ENCODE assay signal across 9 cellular contexts in the genomic region with DNA sequence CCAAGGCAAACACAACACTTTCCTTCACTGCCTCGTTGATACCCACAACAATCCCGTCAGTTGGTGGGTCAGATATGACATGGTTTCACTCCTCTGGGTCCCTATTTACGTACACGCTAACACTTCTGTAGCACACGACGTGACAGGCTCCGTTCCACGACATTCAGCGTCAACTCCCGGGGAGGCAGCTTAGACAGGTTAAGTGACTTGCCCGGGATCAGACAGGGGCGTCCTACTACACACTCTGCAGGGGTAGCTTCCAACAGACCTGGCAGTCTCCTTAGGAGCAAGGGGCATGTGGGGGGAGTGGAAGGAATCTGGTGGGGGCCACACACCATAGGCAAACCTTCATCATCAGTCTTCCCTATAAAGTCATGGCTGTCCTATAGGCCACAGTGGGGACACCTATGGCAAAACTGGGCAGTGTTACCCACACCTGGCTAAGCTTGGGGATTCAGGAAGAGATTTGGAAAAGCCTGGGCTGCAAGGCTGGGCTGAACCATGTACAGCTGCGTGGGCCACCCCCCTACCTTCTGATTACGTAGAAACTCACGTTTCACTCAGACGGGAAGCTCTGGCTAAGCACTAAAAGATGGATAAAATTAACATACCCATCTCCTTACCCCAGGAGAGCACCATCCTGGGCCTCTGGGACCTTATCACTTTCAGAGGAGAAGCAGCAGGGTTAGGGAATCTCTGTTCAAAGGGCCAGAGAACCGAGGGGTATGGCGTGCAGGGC. TPM values are rescaled to one million over a fixed set of nuclear protein-coding genes. Genes with fewer than 3 reads are reported as not detected.
DNase-seq lines count a peak whose midpoint lies in the region; ATAC-seq, FAIRE-seq and TF ChIP-seq lines count a peak whose summit lies in the region.
"Had no signal": no experiment of that assay in that cellular context is flagged by ENCODE, and none has a peak within 500 bp of the region (broad histone marks: within the 10 kb centered on the region; RNA-seq: fewer than 3 reads in every experiment).

No MANE protein-coding gene starts in this region.

- peaks cover 37% of the 10 kb centered on the region for H3K79me2 ChIP-seq in astrocyte (ENCODE audit: insufficient read depth, low read length)

- ATAC-seq in GM18519 (IDR thresholded peaks at IDR 0.05; ENCODE audit: low FRiP score, unreplicated experiment), result no peak
- no peak for ATAC-seq in GM19397 (IDR thresholded peaks at IDR 0.05; ENCODE audit: unreplicated experiment)
- no peak for ATAC-seq in GM21825 (IDR thresholded peaks at IDR 0.05; ENCODE audit: unreplicated experiment)

- H3K27me3 ChIP-seq in A673 (replicated peaks; ENCODE audit: insufficient read depth, low read depth, low read length, poor library complexity) (no peaks in the 10 kb centered on the region), astrocyte (ENCODE audit: insufficient read depth, low read length) (no peaks in the 10 kb centered on the region)

- H3K4me1 Mint-ChIP-seq in astrocyte (ENCODE audit: low read depth, unreplicated experiment) (peaks cover 5% of the 10 kb centered on the region), mesothelial cell of epicardium (peaks cover 19% of the 10 kb centered on the region)

- peaks cover 24% of the 10 kb centered on the region for H3K4me1 ChIP-seq in A673 (ENCODE audit: insufficient read depth, low read length, poor library complexity, severe bottlenecking)
- peaks cover 6% of the 10 kb centered on the region; the same call in 1 of the 2 replicates for H3K4me1 ChIP-seq in HEK293 (ENCODE audit: control insufficient read depth, insufficient read depth, low read length)
- H3K4me1 ChIP-seq in astrocyte (ENCODE audit: insufficient read depth, low read length), result peaks cover 18% of the 10 kb centered on the region

- H3K9ac ChIP-seq in astrocyte (ENCODE audit: low read length), result no peak overlapping the region

- H3K9me3 ChIP-seq in A673 (ENCODE audit: low read depth, low read length, poor library complexity, severe bottlenecking), result no peaks in the 10 kb centered on the region
- no peaks in the 10 kb centered on the region for H3K9me3 ChIP-seq in HEK293 (ENCODE audit: control insufficient read depth, insufficient read depth, low read depth, low read length)
- no peaks in the 10 kb centered on the region for H3K9me3 ChIP-seq in astrocyte (ENCODE audit: insufficient read depth, low read depth, low read length)

- H4K20me1 ChIP-seq in astrocyte (ENCODE audit: insufficient read depth, low read length), result peaks cover 56% of the 10 kb centered on the region

- POLR2A ChIA-PET in A673 (lab: Charles Lee; ENCODE audit: low non-redundant PET), result no interaction called here
- POLR2A ChIA-PET in HEK293 (lab: Yijun Ruan, JAX), result interaction anchor here (0.9 to 3.6 kb wide), 3 partner anchors 25 to 260 kb away, joined by 3 to 81 read pairs (median 18); a partner anchor contains a TSS

- intact Hi-C loops in A673 (cut with micrococcal nuclease; ENCODE audit: unreplicated experiment), result loop anchor here (5.0 kb wide), 2 partner anchors 92 to 238 kb away; a partner anchor contains a TSS

- H2AFZ ChIP-seq in astrocyte (ENCODE audit: low read depth, low read length), result no peak overlapping the region

- BruUV-seq in A673 (replicated peaks; lab: Mats Ljungman, UMichigan), result TSS peak; percentile 16

- no peak for FAIRE-seq in astrocyte (lab: Jason Lieb, UNC)

- H3K36me3 ChIP-seq in A673 (ENCODE audit: insufficient read depth, low read length, poor library complexity, severe bottlenecking) (peaks cover 12% of the 10 kb centered on the region), HEK293 (ENCODE audit: control insufficient read depth in 2 of 2, insufficient read depth in 1 of 2, low read length in 2 of 2) (peaks cover 4 to 27% of the 10 kb centered on the region in 2 experiments; a peak in 2 of 3 replicates), astrocyte (ENCODE audit: insufficient read depth, low read length) (peaks cover 3% of the 10 kb centered on the region)

- peak overlapping the region; percentile 85 for H3K4me2 ChIP-seq in astrocyte (ENCODE audit: low read length)

- H3K27ac Mint-ChIP-seq in astrocyte (ENCODE audit: unreplicated experiment), result peak overlapping the region; percentile 78
- H3K27ac Mint-ChIP-seq in mesothelial cell of epicardium, result peak overlapping the region; percentile 87

- H3K4me3 Mint-ChIP-seq in astrocyte (ENCODE audit: unreplicated experiment), result peak overlapping the region; percentile 76
- peak overlapping the region; percentile 72 for H3K4me3 Mint-ChIP-seq in mesothelial cell of epicardium

- no peaks in the 10 kb centered on the region for H3K27me3 Mint-ChIP-seq in astrocyte (ENCODE audit: low read depth, unreplicated experiment)
- no peaks in the 10 kb centered on the region for H3K27me3 Mint-ChIP-seq in mesothelial cell of epicardium (ENCODE audit: low read depth)

- H3K4me3 ChIP-seq in A673 (ENCODE audit: low read depth, low read length, poor library complexity, severe bottlenecking) (peak overlapping the region; percentile 75), HEK293 (ENCODE audit: low read depth, low read length) (no peak overlapping the region), astrocyte (ENCODE audit: insufficient read depth, low read depth, low read length) (no peak overlapping the region)

- H3K27ac ChIP-seq in A673 (ENCODE audit: low read depth, low read length, poor library complexity, severe bottlenecking) (peak overlapping the region; percentile 97), HEK293 (ENCODE audit: extremely low read depth, low read depth, low read length) (no peak overlapping the region), astrocyte (ENCODE audit: low read depth, low read length) (no peak overlapping the region)

- no peak for DNase-seq in A673 (ENCODE audit: low spot score)
- DNase-seq in astrocyte (ENCODE audit: low read depth), result no peak
- no peak for DNase-seq in mesothelial cell of epicardium (ENCODE audit: low spot score in 2 of 2, unreplicated experiment in 2 of 2)
- no peak for DNase-seq in OCI-M1 (lab: John Stamatoyannopoulos, UW)
- DNase-seq: activated CD8-positive, alpha-beta memory T cell treated with anti-CD3 and anti-CD28 coated beads for 24 hours had no signal

- CTCF ChIA-PET in A673 (lab: Charles Lee), result no interaction called here
- CTCF ChIA-PET in HEK293 (lab: Yijun Ruan, JAX), result interaction anchor here (0.6 to 3.8 kb wide), 13 partner anchors 8 to 345 kb away, joined by 3 to 63 read pairs (median 3); a partner anchor contains a TSS

- H3K9me3 Mint-ChIP-seq in astrocyte (ENCODE audit: unreplicated experiment) (no peaks in the 10 kb centered on the region), mesothelial cell of epicardium (no peaks in the 10 kb centered on the region)

- TF ChIP-seq CTCF in A673 (conservative IDR thresholded peaks at IDR 0.05; ENCODE audit: low read depth, low read length) (no peak), HEK293 (tag by site-specific recombination; IDR thresholded peaks at IDR 0.05) (no peak), astrocyte (IDR thresholded peaks at IDR 0.05; ENCODE audit: insufficient read depth, low read depth, low read length) (no peak), mesothelial cell of epicardium (IDR thresholded peaks at IDR 0.05; ENCODE audit: unreplicated experiment) (no peak)

- H3K36me3 Mint-ChIP-seq in astrocyte (ENCODE audit: low read depth, unreplicated experiment) (peaks cover 6% of the 10 kb centered on the region), mesothelial cell of epicardium (peaks cover 4% of the 10 kb centered on the region)

TF ChIP-seq in HEK293, 187 proteins besides CTCF, POLR2A, EP300 and RAD21:
- TF ChIP-seq, protein P1, sequence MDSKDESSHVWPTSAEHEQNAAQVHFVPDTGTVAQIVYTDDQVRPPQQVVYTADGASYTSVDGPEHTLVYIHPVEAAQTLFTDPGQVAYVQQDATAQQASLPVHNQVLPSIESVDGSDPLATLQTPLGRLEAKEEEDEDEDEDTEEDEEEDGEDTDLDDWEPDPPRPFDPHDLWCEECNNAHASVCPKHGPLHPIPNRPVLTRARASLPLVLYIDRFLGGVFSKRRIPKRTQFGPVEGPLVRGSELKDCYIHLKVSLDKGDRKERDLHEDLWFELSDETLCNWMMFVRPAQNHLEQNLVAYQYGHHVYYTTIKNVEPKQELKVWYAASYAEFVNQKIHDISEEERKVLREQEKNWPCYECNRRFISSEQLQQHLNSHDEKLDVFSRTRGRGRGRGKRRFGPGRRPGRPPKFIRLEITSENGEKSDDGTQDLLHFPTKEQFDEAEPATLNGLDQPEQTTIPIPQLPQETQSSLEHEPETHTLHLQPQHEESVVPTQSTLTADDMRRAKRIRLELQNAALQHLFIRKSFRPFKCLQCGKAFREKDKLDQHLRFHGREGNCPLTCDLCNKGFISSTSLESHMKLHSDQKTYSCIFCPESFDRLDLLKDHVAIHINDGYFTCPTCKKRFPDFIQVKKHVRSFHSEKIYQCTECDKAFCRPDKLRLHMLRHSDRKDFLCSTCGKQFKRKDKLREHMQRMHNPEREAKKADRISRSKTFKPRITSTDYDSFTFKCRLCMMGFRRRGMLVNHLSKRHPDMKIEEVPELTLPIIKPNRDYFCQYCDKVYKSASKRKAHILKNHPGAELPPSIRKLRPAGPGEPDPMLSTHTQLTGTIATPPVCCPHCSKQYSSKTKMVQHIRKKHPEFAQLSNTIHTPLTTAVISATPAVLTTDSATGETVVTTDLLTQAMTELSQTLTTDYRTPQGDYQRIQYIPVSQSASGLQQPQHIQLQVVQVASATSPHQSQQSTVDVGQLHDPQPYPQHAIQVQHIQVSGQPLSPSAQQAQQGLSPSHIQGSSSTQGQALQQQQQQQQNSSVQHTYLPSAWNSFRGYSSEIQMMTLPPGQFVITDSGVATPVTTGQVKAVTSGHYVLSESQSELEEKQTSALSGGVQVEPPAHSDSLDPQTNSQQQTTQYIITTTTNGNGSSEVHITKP (tag by site-specific recombination; IDR thresholded peaks at IDR 0.05), result peak; percentile 67
- no peak for TF ChIP-seq ZNF621 (tag by site-specific recombination; IDR thresholded peaks at IDR 0.05)

RNA-seq across cellular contexts. Expression of a gene that starts 2.0 kb away (rescaled TPM):
- total RNA-seq in A673 (2021) (36.5 and 46.3 TPM in 2 replicates), astrocyte (8.7 and 8.9 TPM in 2 replicates), mesothelial cell of epicardium (19.2 to 20.9 TPM (median 19.9 TPM) in 3 replicates)

RNA-seq across cellular contexts. Expression of a gene that starts 11.9 kb away (rescaled TPM):
- total RNA-seq in A673 (2021) (4.3 and 5.7 TPM in 2 replicates), astrocyte (7.1 and 7.5 TPM in 2 replicates), mesothelial cell of epicardium (9.5 to 10.4 TPM (median 9.9 TPM) in 3 replicates)

RNA-seq across cellular contexts. Expression of a gene that starts 25.8 kb away (rescaled TPM):
- 200 and 215 TPM in 2 replicates for total RNA-seq in A673 (2021)
- 228 and 239 TPM in 2 replicates for total RNA-seq in astrocyte
- 125 to 133 TPM (median 131 TPM) in 3 replicates for total RNA-seq in mesothelial cell of epicardium
